Comparison of ENCODE assay signal across 12 cellular contexts in the genomic region with DNA sequence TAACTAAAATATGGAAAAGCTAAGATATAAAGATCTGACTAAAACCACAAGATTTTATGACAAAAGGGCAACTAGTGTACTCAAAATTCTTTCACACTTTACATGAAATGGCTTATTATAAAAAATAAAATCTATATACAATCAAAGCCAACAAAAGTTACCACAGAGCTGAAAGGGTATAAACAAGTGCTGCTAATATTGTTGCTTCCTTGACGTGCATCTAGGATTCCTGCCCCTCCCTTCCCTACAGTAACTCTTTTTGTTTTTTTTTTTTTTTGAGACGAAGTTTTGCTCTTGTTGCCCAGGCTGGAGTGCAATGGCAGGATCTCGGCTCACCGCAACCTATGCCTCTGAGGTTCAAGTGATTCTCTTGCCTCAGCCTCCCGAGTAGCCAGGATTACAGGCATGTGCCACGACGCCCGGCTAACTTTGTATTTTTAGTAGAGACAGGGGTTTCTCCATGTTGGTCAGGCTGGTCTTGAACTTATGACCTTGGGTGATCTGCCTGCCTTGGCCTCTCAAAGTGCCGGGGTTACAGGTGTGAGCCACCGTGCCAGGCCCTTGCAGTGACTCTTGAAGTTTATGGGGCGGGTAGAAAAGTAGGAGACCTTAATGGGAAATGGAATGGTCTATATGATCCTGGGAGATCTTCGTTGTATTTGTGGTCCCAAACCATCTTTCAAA. TPM values are rescaled to one million over a fixed set of nuclear protein-coding genes. Genes with fewer than 3 reads are reported as not detected.
DNase-seq lines count a peak whose midpoint lies in the region; ATAC-seq and TF ChIP-seq lines count a peak whose summit lies in the region.
"Had no signal": no experiment of that assay in that cellular context is flagged by ENCODE, and none has a peak within 500 bp of the region (broad histone marks: within the 10 kb centered on the region; RNA-seq: fewer than 3 reads in every experiment).

No MANE protein-coding gene starts in this region.

- no peaks in the 10 kb centered on the region for H3K9me3 Mint-ChIP-seq in CD4-positive, CD25-positive, alpha-beta regulatory T cell
- no peaks in the 10 kb centered on the region for H3K9me3 Mint-ChIP-seq in chondrocyte (ENCODE audit: low read depth)

- H3K27ac ChIP-seq in CD4-positive, CD25-positive, alpha-beta regulatory T cell (ENCODE audit: insufficient read depth, low read length, poor library complexity, severe bottlenecking), result peak overlapping the region; percentile 24
- peak overlapping the region; percentile 35 for H3K27ac ChIP-seq in HUES48 (ENCODE audit: low read depth, low read length)
- peak overlapping the region; percentile 97 for H3K27ac ChIP-seq in neutrophil
- peak overlapping the region in 1 of 2 donors; percentile 32 for H3K27ac ChIP-seq in testis

- H3K4me3 ChIP-seq in CD4-positive, CD25-positive, alpha-beta regulatory T cell (ENCODE audit: low read depth, low read length), result peak overlapping the region; percentile 61
- no peak overlapping the region for H3K4me3 ChIP-seq in HUES48 (ENCODE audit: low read depth, low read length)
- H3K4me3 ChIP-seq in neutrophil (ENCODE audit: low read depth in 1 of 2, low read length in 1 of 2), result no peak overlapping the region
- H3K4me3 ChIP-seq in testis, result no peak overlapping the region

- no peaks in the 10 kb centered on the region for H3K9me3 ChIP-seq in CD4-positive, CD25-positive, alpha-beta regulatory T cell (ENCODE audit: control insufficient read depth in 2 of 2, low read length in 2 of 2)
- H3K9me3 ChIP-seq in HUES48 (ENCODE audit: control insufficient read depth, insufficient read depth, low read length) (no peaks in the 10 kb centered on the region), neutrophil (no peaks in the 10 kb centered on the region), testis (no peaks in the 10 kb centered on the region)

- H3K27ac Mint-ChIP-seq in CD4-positive, CD25-positive, alpha-beta regulatory T cell, result peak overlapping the region; percentile 32 to 74 (median 46)
- H3K27ac Mint-ChIP-seq in chondrocyte (ENCODE audit: unreplicated experiment), result peak overlapping the region; percentile 80

- H3K4me1 Mint-ChIP-seq in CD4-positive, CD25-positive, alpha-beta regulatory T cell, result peaks cover 38 to 69% (median 52%) of the 10 kb centered on the region in 4 donors
- peaks cover 47% of the 10 kb centered on the region for H3K4me1 Mint-ChIP-seq in chondrocyte (ENCODE audit: low read depth)

- no peak for TF ChIP-seq CTCF in chondrocyte (IDR thresholded peaks at IDR 0.05)
- TF ChIP-seq CTCF in neutrophil (IDR thresholded peaks at IDR 0.05), result no peak
- TF ChIP-seq CTCF in testis (IDR thresholded peaks at IDR 0.05), result no peak

- no peak for TF ChIP-seq POLR2A in testis (IDR thresholded peaks at IDR 0.05)

- intact Hi-C loops in testis (cut with DNase I; ENCODE audit: low total_unique reads), result no loop called here

- DNase-seq in CD4-positive, CD25-positive, alpha-beta regulatory T cell, result no peak
- DNase-seq in chondrocyte (ENCODE audit: low spot score) (no peak), middle frontal gyrus (ENCODE audit: extremely low spot score, low spot score) (no peak), testis (no peak), GM19238 (ENCODE audit: insufficient read length, low spot score) (no peak)
- DNase-seq: DMS79; NCI-H226; stimulated activated naive CD4-positive, alpha-beta T cell treated with Interleukin-2 at 50 U/mL for 16 hours had no signal

- H3K36me3 ChIP-seq in CD4-positive, CD25-positive, alpha-beta regulatory T cell (ENCODE audit: control insufficient read depth, insufficient read depth, low read length), result peaks cover 10% of the 10 kb centered on the region
- H3K36me3 ChIP-seq in HUES48 (ENCODE audit: control insufficient read depth, insufficient read depth, low read length), result peaks cover 27% of the 10 kb centered on the region
- peaks cover 4% of the 10 kb centered on the region for H3K36me3 ChIP-seq in neutrophil
- H3K36me3 ChIP-seq in testis (ENCODE audit: low read depth, missing control alignments), result no peaks in the 10 kb centered on the region

- no peak for ATAC-seq in CD4-positive, CD25-positive, alpha-beta regulatory T cell (ENCODE audit: low read depth in 2 of 2)
- ATAC-seq in GM18873 (IDR thresholded peaks at IDR 0.05; ENCODE audit: low FRiP score, unreplicated experiment), result no peak
- ATAC-seq: Panc1 had no signal

- peak overlapping the region; percentile 33; the same call in 1 of the 2 replicates for H3K9ac ChIP-seq in HUES48 (ENCODE audit: low read depth, low read length)

- H3K4me1 ChIP-seq in CD4-positive, CD25-positive, alpha-beta regulatory T cell (ENCODE audit: control insufficient read depth, insufficient read depth, low read length, poor library complexity, severe bottlenecking), result peaks cover 64% of the 10 kb centered on the region
- H3K4me1 ChIP-seq in HUES48 (ENCODE audit: control insufficient read depth, insufficient read depth, low read length), result peaks cover 28% of the 10 kb centered on the region
- peaks cover 40 to 44% of the 10 kb centered on the region in 2 experiments for H3K4me1 ChIP-seq in neutrophil (ENCODE audit: control insufficient read depth in 1 of 2, insufficient read depth in 1 of 2, low read depth in 1 of 2, low read length in 1 of 2)
- H3K4me1 ChIP-seq in testis, result peaks cover 24% of the 10 kb centered on the region

- no peaks in the 10 kb centered on the region for H3K27me3 Mint-ChIP-seq in CD4-positive, CD25-positive, alpha-beta regulatory T cell
- H3K27me3 Mint-ChIP-seq in chondrocyte (ENCODE audit: low read depth), result no peaks in the 10 kb centered on the region

- no peaks in the 10 kb centered on the region for H3K27me3 ChIP-seq in CD4-positive, CD25-positive, alpha-beta regulatory T cell (ENCODE audit: control insufficient read depth, insufficient read depth, low read length)
- H3K27me3 ChIP-seq in HUES48 (ENCODE audit: control insufficient read depth, insufficient read depth, low read length) (no peaks in the 10 kb centered on the region), neutrophil (no peaks in the 10 kb centered on the region), testis (no peaks in the 10 kb centered on the region)

- peaks cover 23% of the 10 kb centered on the region for H3K36me3 Mint-ChIP-seq in CD4-positive, CD25-positive, alpha-beta regulatory T cell
- H3K36me3 Mint-ChIP-seq in chondrocyte (ENCODE audit: low read depth), result peaks cover 7% of the 10 kb centered on the region

- peak overlapping the region; percentile 61 to 99 (median 75) for H3K4me3 Mint-ChIP-seq in CD4-positive, CD25-positive, alpha-beta regulatory T cell
- no peak overlapping the region for H3K4me3 Mint-ChIP-seq in chondrocyte (ENCODE audit: unreplicated experiment)

- 71 to 75% methylated on average over 12 of the region's 12 CpGs for WGBS in testis, 2 donors

RNA-seq across cellular contexts. Expression of gene SRSF4, which starts 4.5 kb away (rescaled TPM):
- total RNA-seq in CD4-positive, CD25-positive, alpha-beta regulatory T cell, result 108 TPM
- polyA plus RNA-seq in CD4-positive, CD25-positive, alpha-beta regulatory T cell, result 10 to 100 TPM; 87.2 to 95.0 (median 92.6) TPM
- total RNA-seq in chondrocyte, result 49.1 to 65.2 TPM (median 50.1 TPM) in 3 replicates
- total RNA-seq in testis, result 10 to 100 TPM; 77.1 to 81.7 TPM
- polyA plus RNA-seq in testis (ENCODE audit: insufficient read depth, low read depth, low replicate concordance), result 63.2 TPM

RNA-seq across cellular contexts. Expression of gene TMEM200B, which starts 53.5 kb away (rescaled TPM):
- total RNA-seq in CD4-positive, CD25-positive, alpha-beta regulatory T cell, result not detected
- under 1 TPM in 1 of 4 donors, not detected in 3; 0.27 TPM for polyA plus RNA-seq in CD4-positive, CD25-positive, alpha-beta regulatory T cell
- total RNA-seq in chondrocyte (11.7 to 15.4 TPM (median 13.8 TPM) in 3 replicates), testis (10 to 100 TPM; 40.3 to 41.3 TPM)
- polyA plus RNA-seq in testis (ENCODE audit: insufficient read depth, low read depth, low replicate concordance), result 35.6 TPM

RNA-seq across cellular contexts. Expression of gene MECR, which starts 53.6 kb away (rescaled TPM):
- 11.6 TPM for total RNA-seq in CD4-positive, CD25-positive, alpha-beta regulatory T cell
- polyA plus RNA-seq in CD4-positive, CD25-positive, alpha-beta regulatory T cell, result 10 to 100 TPM; 10.1 to 16.3 (median 13.2) TPM
- 15.2 to 24.5 TPM (median 15.6 TPM) in 3 replicates for total RNA-seq in chondrocyte
- total RNA-seq in testis, result 10 to 100 TPM; 37.3 to 38.9 TPM
- polyA plus RNA-seq in testis (ENCODE audit: insufficient read depth, low read depth, low replicate concordance), result 33.7 TPM

RNA-seq across cellular contexts. Expression of gene PTPRU, which starts 59.2 kb away (rescaled TPM):
- not detected for total RNA-seq in CD4-positive, CD25-positive, alpha-beta regulatory T cell
- not detected for polyA plus RNA-seq in CD4-positive, CD25-positive, alpha-beta regulatory T cell
- total RNA-seq in chondrocyte (12.6 to 20.7 TPM (median 14.8 TPM) in 3 replicates), testis (10 to 100 TPM; 21.7 to 39.1 TPM)
- polyA plus RNA-seq in testis (ENCODE audit: insufficient read depth, low read depth, low replicate concordance), result 13.3 TPM

Comparison
In these comparisons a context has a peak if more than half of its experiments do, and no peak if none do; other contexts are left out.
1. RNA of gene TMEM200B, which starts 53.5 kb away (total RNA-seq): 40.3 to 41.3 TPM in testis and 11.7 to 15.4 TPM in chondrocyte; not detected in CD4-positive, CD25-positive, alpha-beta regulatory T cell (single experiment); every median in the first group is over 10 times any median in the second.